8 cellular contexts compared by ENCODE assay signal in genomic region chr20:63739129-63740069, GRCh38. TPM values are rescaled to one million over a fixed set of nuclear protein-coding genes. Genes with fewer than 3 reads are reported as not detected.
DNase-seq lines count a peak whose midpoint lies in the region; ATAC-seq and TF ChIP-seq lines count a peak whose summit lies in the region.

SLC2A4RG (plus strand) TSS chr20:63739776; CDS start chr20:63739913, 137 bp downstream.

- no peaks in the 10 kb centered on the region for H3K9me3 Mint-ChIP-seq in Caco-2 (ENCODE audit: unreplicated experiment)

- ATAC-seq in GM21381 (IDR thresholded peaks at IDR 0.05; ENCODE audit: unreplicated experiment): peak; percentile 46
- peak; percentile 58 for ATAC-seq in SK-N-SH treated with all-trans-retinoic acid at 6 μM for 48 hours
- ATAC-seq in Right ventricle myocardium superior (ENCODE audit: poor library complexity): peak; percentile 68
- peak; percentile 74 for ATAC-seq in omental fat pad (ENCODE audit: low FRiP score)
- no peak for ATAC-seq in HG03457 (IDR thresholded peaks at IDR 0.05; ENCODE audit: unreplicated experiment)

- H3K27me3 ChIP-seq in Caco-2 (replicated peaks; ENCODE audit: control insufficient read depth, insufficient read depth, low read length): no peaks in the 10 kb centered on the region

- in situ Hi-C loops in KBM-7 (cut with MboI; ENCODE audit: low pct_unique_long_range_greater_than_20kb, low sequenced_read_pairs): no loop called here

- DNase-seq in Caco-2 (peak; percentile 85 to 96), KBM-7 (peak; percentile 51), amniotic epithelial cell (ENCODE audit: low read depth) (peak; percentile 60), Right ventricle myocardium superior (peak; percentile 88), omental fat pad (ENCODE audit: low spot score) (no peak)

- CTCF ChIA-PET in Caco-2 (lab: Charles Lee): interaction anchor here (0.7 to 1.3 kb wide), 4 partner anchors 14 to 201 kb away, joined by 3 to 6 read pairs (median 4); partner anchors contain the start of genes ARFRP1, TPD52L2 and ZGPAT

- H3K4me3 ChIP-seq in Caco-2 (ENCODE audit: low read depth, low read length): peak within 1 kb of the TSS; percentile 72

- no peaks in the 10 kb centered on the region for H3K27me3 Mint-ChIP-seq in Caco-2 (ENCODE audit: insufficient read depth, unreplicated experiment)

- POLR2A ChIA-PET in Caco-2 (lab: Charles Lee): interaction anchor here (0.5 to 1.6 kb wide), 5 partner anchors 32 to 1334 kb away, joined by 3 to 12 read pairs (median 4); partner anchors contain the start of genes ARFRP1, HELZ2, TPD52L2 and ZGPAT

- peak within 1 kb of the TSS; percentile 88 for H3K4me3 Mint-ChIP-seq in Caco-2 (ENCODE audit: unreplicated experiment)

- H3K27ac Mint-ChIP-seq in Caco-2 (ENCODE audit: unreplicated experiment): peak within 1 kb of the TSS; percentile 87

- intact Hi-C loops in Caco-2 (cut with micrococcal nuclease; ENCODE audit: unreplicated experiment): no loop called here
- intact Hi-C loops in Right ventricle myocardium superior (cut with DNase I): no loop called here

- no TSS peak for BruUV-seq in Caco-2 (replicated peaks; lab: Mats Ljungman, UMichigan)

- no peaks in the 10 kb centered on the region for H3K4me1 Mint-ChIP-seq in Caco-2 (ENCODE audit: low read depth, unreplicated experiment)

- no peaks in the 10 kb centered on the region for H3K9me3 ChIP-seq in Caco-2

- TF ChIP-seq CTCF in Caco-2 (IDR thresholded peaks at IDR 0.05; ENCODE audit: insufficient read depth in 1 of 2, low read depth in 1 of 2, low read length in 1 of 2, severe bottlenecking in 1 of 2, unreplicated experiment in 1 of 2) (no peak), omental fat pad (IDR thresholded peaks at IDR 0.05) (no peak)

- H3K36me3 Mint-ChIP-seq in Caco-2 (ENCODE audit: insufficient read depth, unreplicated experiment): peaks cover 79% of the 10 kb centered on the region

- H3K4me1 ChIP-seq in Caco-2: peaks cover 24% of the 10 kb centered on the region

- peaks cover 19% of the 10 kb centered on the region for H3K36me3 ChIP-seq in Caco-2 (ENCODE audit: control insufficient read depth, insufficient read depth, low read length)

TF ChIP-seq in SK-N-SH treated with all-trans-retinoic acid at 6 μM for 48 hours, 23 proteins besides CTCF, POLR2A, EP300 and RAD21:
- TF ChIP-seq ZFP3 (CRISPR knock-in tag; IDR thresholded peaks at IDR 0.05) (no peak), SNAI2 (CRISPR knock-in tag; IDR thresholded peaks at IDR 0.05) (no peak), ZNF8 (CRISPR knock-in tag; IDR thresholded peaks at IDR 0.05) (no peak), ZNF70 (CRISPR knock-in tag; IDR thresholded peaks at IDR 0.05) (no peak), POU6F1 (CRISPR knock-in tag; IDR thresholded peaks at IDR 0.05; ENCODE audit: borderline replicate concordance, low read depth) (no peak), ARNTL (CRISPR knock-in tag; IDR thresholded peaks at IDR 0.05; ENCODE audit: borderline replicate concordance, low read depth) (no peak), CSRNP3 (CRISPR knock-in tag; IDR thresholded peaks at IDR 0.05) (no peak), ZNF565 (CRISPR knock-in tag; conservative IDR thresholded peaks at IDR 0.05; ENCODE audit: low read depth) (no peak), OSR1 (CRISPR knock-in tag; IDR thresholded peaks at IDR 0.05) (no peak), ISL1 (CRISPR knock-in tag; IDR thresholded peaks at IDR 0.05) (no peak), TOX (CRISPR knock-in tag; IDR thresholded peaks at IDR 0.05; ENCODE audit: borderline replicate concordance) (no peak), PATZ1 (CRISPR knock-in tag; IDR thresholded peaks at IDR 0.05; ENCODE audit: borderline replicate concordance) (no peak)
- TF ChIP-seq, protein P1, sequence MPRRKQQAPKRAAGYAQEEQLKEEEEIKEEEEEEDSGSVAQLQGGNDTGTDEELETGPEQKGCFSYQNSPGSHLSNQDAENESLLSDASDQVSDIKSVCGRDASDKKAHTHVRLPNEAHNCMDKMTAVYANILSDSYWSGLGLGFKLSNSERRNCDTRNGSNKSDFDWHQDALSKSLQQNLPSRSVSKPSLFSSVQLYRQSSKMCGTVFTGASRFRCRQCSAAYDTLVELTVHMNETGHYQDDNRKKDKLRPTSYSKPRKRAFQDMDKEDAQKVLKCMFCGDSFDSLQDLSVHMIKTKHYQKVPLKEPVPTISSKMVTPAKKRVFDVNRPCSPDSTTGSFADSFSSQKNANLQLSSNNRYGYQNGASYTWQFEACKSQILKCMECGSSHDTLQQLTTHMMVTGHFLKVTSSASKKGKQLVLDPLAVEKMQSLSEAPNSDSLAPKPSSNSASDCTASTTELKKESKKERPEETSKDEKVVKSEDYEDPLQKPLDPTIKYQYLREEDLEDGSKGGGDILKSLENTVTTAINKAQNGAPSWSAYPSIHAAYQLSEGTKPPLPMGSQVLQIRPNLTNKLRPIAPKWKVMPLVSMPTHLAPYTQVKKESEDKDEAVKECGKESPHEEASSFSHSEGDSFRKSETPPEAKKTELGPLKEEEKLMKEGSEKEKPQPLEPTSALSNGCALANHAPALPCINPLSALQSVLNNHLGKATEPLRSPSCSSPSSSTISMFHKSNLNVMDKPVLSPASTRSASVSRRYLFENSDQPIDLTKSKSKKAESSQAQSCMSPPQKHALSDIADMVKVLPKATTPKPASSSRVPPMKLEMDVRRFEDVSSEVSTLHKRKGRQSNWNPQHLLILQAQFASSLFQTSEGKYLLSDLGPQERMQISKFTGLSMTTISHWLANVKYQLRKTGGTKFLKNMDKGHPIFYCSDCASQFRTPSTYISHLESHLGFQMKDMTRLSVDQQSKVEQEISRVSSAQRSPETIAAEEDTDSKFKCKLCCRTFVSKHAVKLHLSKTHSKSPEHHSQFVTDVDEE (CRISPR knock-in tag; IDR thresholded peaks at IDR 0.05): no peak

RNA-seq across cellular contexts. Expression of gene SLC2A4RG, which starts in this region (rescaled TPM):
- 211 and 234 TPM in 2 replicates for total RNA-seq in Caco-2 (2022)
- total RNA-seq in Right ventricle myocardium superior: 95.0 TPM
- 10 to 100 TPM; 25.3 to 82.0 (median 40.9) TPM for total RNA-seq in omental fat pad
